25 cellular contexts compared by ENCODE assay signal in genomic region chr20:1588869-1589460, GRCh38. TPM values are rescaled to one million over a fixed set of nuclear protein-coding genes. Genes with fewer than 3 reads are reported as not detected.
A peak's percentile ranks its signal among the peaks of the same experiment; 100 is the strongest.
DNase-seq lines count a peak whose midpoint lies in the region; ATAC-seq lines count a peak whose summit lies in the region.
"Had no signal": no experiment of that assay in that cellular context is flagged by ENCODE, and none has a peak within 500 bp of the region (broad histone marks: within the 10 kb centered on the region; RNA-seq: fewer than 3 reads in every experiment).

No MANE protein-coding gene starts in this region.

- no peak overlapping the region for H2BK5ac ChIP-seq in mesendoderm (ENCODE audit: low read length)

- intact Hi-C loops in sciatic nerve (cut with DNase I), result no loop called here

- peak overlapping the region; percentile 37 for H3K4me3 ChIP-seq in Jurkat, Clone E6-1 (ENCODE audit: low read length)
- H3K4me3 ChIP-seq in mesendoderm (ENCODE audit: low read length), result no peak overlapping the region
- H3K4me3 ChIP-seq in Karpas-422 (ENCODE audit: low read length), result no peak overlapping the region
- H3K4me3 ChIP-seq: dorsolateral prefrontal cortex, GM23248, left ventricle myocardium inferior, prostate gland, tibial artery had no signal

- peak overlapping the region; percentile 71 for H3K27ac Mint-ChIP-seq in activated CD4-positive, alpha-beta memory T cell treated with anti-CD3 and anti-CD28 coated beads, Interleukin-2, amount 10 ng/mL, durations not matched to agents 7 days and 5 days
- H3K27ac Mint-ChIP-seq: activated CD4-positive, alpha-beta T cell treated with anti-CD3 and anti-CD28 coated beads, Interleukin-2, amount 10 ng/mL, durations not matched to agents 24 days and 14 days; CD4-positive, alpha-beta T cell; IgD-negative memory B cell; mesothelial cell of epicardium had no signal

- peaks cover 24% of the 10 kb centered on the region for H3K4me1 Mint-ChIP-seq in activated CD4-positive, alpha-beta memory T cell treated with anti-CD3 and anti-CD28 coated beads, Interleukin-2, amount 10 ng/mL, durations not matched to agents 7 days and 5 days
- H3K4me1 Mint-ChIP-seq: activated CD4-positive, alpha-beta T cell treated with anti-CD3 and anti-CD28 coated beads, Interleukin-2, amount 10 ng/mL, durations not matched to agents 24 days and 14 days; central memory CD8-positive, alpha-beta T cell; mesothelial cell of epicardium had no signal

- no peak overlapping the region for H3K4me3 Mint-ChIP-seq in activated CD4-positive, alpha-beta memory T cell treated with anti-CD3 and anti-CD28 coated beads, Interleukin-2, amount 10 ng/mL, durations not matched to agents 7 days and 5 days
- H3K4me3 Mint-ChIP-seq: activated CD4-positive, alpha-beta T cell treated with anti-CD3 and anti-CD28 coated beads, Interleukin-2, amount 10 ng/mL, durations not matched to agents 24 days and 14 days; CD4-positive, alpha-beta T cell; central memory CD8-positive, alpha-beta T cell; IgD-negative memory B cell; mesothelial cell of epicardium had no signal

- no peaks in the 10 kb centered on the region for H3K9me2 ChIP-seq in Karpas-422 (replicated peaks; ENCODE audit: insufficient read depth, low read length)

- no peak overlapping the region for H3K56ac ChIP-seq in mesendoderm (ENCODE audit: low read length)

- H4K8ac ChIP-seq in mesendoderm (ENCODE audit: low read depth, low read length), result no peak overlapping the region

- no peaks in the 10 kb centered on the region for H3K27me3 Mint-ChIP-seq in activated CD4-positive, alpha-beta memory T cell treated with anti-CD3 and anti-CD28 coated beads, Interleukin-2, amount 10 ng/mL, durations not matched to agents 7 days and 5 days
- H3K27me3 Mint-ChIP-seq: activated CD4-positive, alpha-beta T cell treated with anti-CD3 and anti-CD28 coated beads, Interleukin-2, amount 10 ng/mL, durations not matched to agents 24 days and 14 days; CD4-positive, alpha-beta T cell; central memory CD8-positive, alpha-beta T cell; IgD-negative memory B cell; naive thymus-derived CD4-positive, alpha-beta T cell had no signal

- H3K4me2 ChIP-seq in mesendoderm (ENCODE audit: low read length) (no peak overlapping the region), Karpas-422 (ENCODE audit: low read depth, low read length, poor library complexity, severe bottlenecking) (no peak overlapping the region)

- no peak for ATAC-seq in sciatic nerve
- ATAC-seq: naive thymus-derived CD4-positive, alpha-beta T cell had no signal

- H3K4ac ChIP-seq in mesendoderm (ENCODE audit: low read depth, low read length), result no peak overlapping the region

- no peaks in the 10 kb centered on the region for H3K36me3 Mint-ChIP-seq in activated CD4-positive, alpha-beta memory T cell treated with anti-CD3 and anti-CD28 coated beads, Interleukin-2, amount 10 ng/mL, durations not matched to agents 7 days and 5 days (ENCODE audit: low read depth)
- H3K36me3 Mint-ChIP-seq: IgD-negative memory B cell, mesothelial cell of epicardium had no signal

- H2AK5ac ChIP-seq in mesendoderm (ENCODE audit: low read length), result no peak overlapping the region

- DNase-seq in NCI-H82 (lab: John Stamatoyannopoulos, UW) (peak; percentile 10), NCI-H82 treated with DMSO at 0.1 percent for 48 hours (lab: John Stamatoyannopoulos, UW; ENCODE audit: unreplicated experiment) (no peak), mesendoderm (peak; percentile 16), hypothalamus (lab: John Stamatoyannopoulos, UW) (no peak), sciatic nerve (ENCODE audit: low spot score) (no peak), Karpas-422 (no peak)
- DNase-seq in Jurkat, Clone E6-1 (ENCODE audit: low read depth, low spot score), result peak; percentile 55
- DNase-seq in activated CD4-positive, alpha-beta memory T cell treated with anti-CD3 and anti-CD28 coated beads, Interleukin-2, amount 10 ng/mL, durations not matched to agents 7 days and 5 days, result no peak
- DNase-seq: 8988T; activated CD4-positive, alpha-beta T cell treated with anti-CD3 and anti-CD28 coated beads, Interleukin-2, amount 10 ng/mL, durations not matched to agents 24 days and 14 days; CD4-positive, alpha-beta T cell; dorsolateral prefrontal cortex; GM23248; left ventricle myocardium inferior; NCI-H1417 treated with DMSO at 0.1 percent for 48 hours; NCI-H2081 treated with DMSO at 0.1 percent for 48 hours; NCI-H226; NCI-H69; SW 1271 had no signal

- no peak overlapping the region for H2AFZ ChIP-seq in Karpas-422 (ENCODE audit: low read length)
- H2AFZ ChIP-seq: GM23248 had no signal

- H3K79me1 ChIP-seq in mesendoderm (ENCODE audit: low read length), result no peaks in the 10 kb centered on the region

- H4K5ac ChIP-seq in mesendoderm (ENCODE audit: low read length), result no peak overlapping the region

- H3K79me2 ChIP-seq in mesendoderm (ENCODE audit: control insufficient read depth, insufficient read depth, low read length), result no peaks in the 10 kb centered on the region
- no peaks in the 10 kb centered on the region for H3K79me2 ChIP-seq in Karpas-422 (ENCODE audit: low read length)

- no peak overlapping the region for H3K23ac ChIP-seq in mesendoderm (ENCODE audit: low read length)

- H3K27me3 ChIP-seq in mesendoderm (ENCODE audit: insufficient read depth, low read length, poor library complexity), result no peaks in the 10 kb centered on the region
- no peaks in the 10 kb centered on the region for H3K27me3 ChIP-seq in Karpas-422 (ENCODE audit: low read length)
- H3K27me3 ChIP-seq: dorsolateral prefrontal cortex, tibial artery had no signal

- no peaks in the 10 kb centered on the region for H4K20me1 ChIP-seq in Karpas-422 (ENCODE audit: insufficient read depth, low read depth, low read length)

- no peaks in the 10 kb centered on the region for H3K4me1 ChIP-seq in mesendoderm (ENCODE audit: control insufficient read depth, low read depth, low read length)
- H3K4me1 ChIP-seq in Karpas-422 (ENCODE audit: low read length), result no peaks in the 10 kb centered on the region
- H3K4me1 ChIP-seq: left ventricle myocardium inferior, prostate gland, tibial artery had no signal

- no CpG with 5 or more reads among the region's 7 CpGs for WGBS in mesendoderm (ENCODE audit: extremely low coverage, insufficient coverage, low lambda C conversion rate)

- CTCF ChIA-PET in activated CD4-positive, alpha-beta memory T cell treated with anti-CD3 and anti-CD28 coated beads, Interleukin-2, amount 10 ng/mL, durations not matched to agents 7 days and 5 days (lab: Charles Lee), result no interaction called here

- H3K9me3 Mint-ChIP-seq in activated CD4-positive, alpha-beta memory T cell treated with anti-CD3 and anti-CD28 coated beads, Interleukin-2, amount 10 ng/mL, durations not matched to agents 7 days and 5 days, result no peaks in the 10 kb centered on the region
- H3K9me3 Mint-ChIP-seq: activated CD4-positive, alpha-beta T cell treated with anti-CD3 and anti-CD28 coated beads, Interleukin-2, amount 10 ng/mL, durations not matched to agents 24 days and 14 days; CD4-positive, alpha-beta T cell; central memory CD8-positive, alpha-beta T cell; mesothelial cell of epicardium had no signal

- no peak overlapping the region for H3K27ac ChIP-seq in mesendoderm (ENCODE audit: low read depth, low read length)
- no peak overlapping the region for H3K27ac ChIP-seq in Karpas-422 (ENCODE audit: low read length)
- H3K27ac ChIP-seq: GM23248, left ventricle myocardium inferior, prostate gland, tibial artery had no signal

- no peaks in the 10 kb centered on the region for H3K9me3 ChIP-seq in Karpas-422 (ENCODE audit: low read length)
- H3K9me3 ChIP-seq: left ventricle myocardium inferior, prostate gland, tibial artery had no signal

- no peak overlapping the region for H3K18ac ChIP-seq in mesendoderm (ENCODE audit: low read length)

- no peak overlapping the region for H2BK120ac ChIP-seq in mesendoderm (ENCODE audit: low read depth, low read length)

- H3K36me3 ChIP-seq in mesendoderm (ENCODE audit: control insufficient read depth, insufficient read depth, low read length) (no peaks in the 10 kb centered on the region), Karpas-422 (ENCODE audit: insufficient read depth, low read length) (no peaks in the 10 kb centered on the region)
- H3K36me3 ChIP-seq: left ventricle myocardium inferior, prostate gland, tibial artery had no signal

- no peak overlapping the region for H2BK15ac ChIP-seq in mesendoderm (replicated peaks; ENCODE audit: low read depth)

- no peak overlapping the region for H3K9ac ChIP-seq in mesendoderm (ENCODE audit: low read length)
- H3K9ac ChIP-seq in Karpas-422 (ENCODE audit: low read length), result no peak overlapping the region
- H3K9ac ChIP-seq: GM23248 had no signal

- POLR2A ChIA-PET in activated CD4-positive, alpha-beta memory T cell treated with anti-CD3 and anti-CD28 coated beads, Interleukin-2, amount 10 ng/mL, durations not matched to agents 7 days and 5 days (lab: Charles Lee), result no interaction called here

RNA-seq across cellular contexts. Expression of gene SIRPB1, which starts 30.8 kb away (rescaled TPM):
- polyA plus RNA-seq in Jurkat, Clone E6-1 (2012; ENCODE audit: insufficient read depth, insufficient read length), result 3.8 TPM
- total RNA-seq in activated CD4-positive, alpha-beta memory T cell treated with anti-CD3 and anti-CD28 coated beads, Interleukin-2, amount 10 ng/mL, durations not matched to agents 7 days and 5 days, result 1 to 10 TPM; 5.1 to 7.1 TPM
- polyA plus RNA-seq in mesendoderm (2013, experiment 1 of 2), result 0.08 TPM
- polyA plus RNA-seq in mesendoderm (2013, experiment 2 of 2), result 0.08 TPM
- 6.6 TPM for total RNA-seq in sciatic nerve
- 0.18 and 0.45 TPM in 2 replicates for total RNA-seq in Karpas-422 (2014; rRNA removed; shearing (Covaris generic); ENCODE audit: low replicate concordance)
- polyA plus RNA-seq: GM23248 had no signal

RNA-seq across cellular contexts. Expression of gene SIRPD, which starts 31.5 kb away (rescaled TPM):
- polyA plus RNA-seq in Jurkat, Clone E6-1 (2012; ENCODE audit: insufficient read depth, insufficient read length), result not detected
- total RNA-seq in activated CD4-positive, alpha-beta memory T cell treated with anti-CD3 and anti-CD28 coated beads, Interleukin-2, amount 10 ng/mL, durations not matched to agents 7 days and 5 days, result under 1 TPM in 1 of 2 experiments, not detected in 1; 0.15 TPM
- not detected for polyA plus RNA-seq in mesendoderm (2013, experiment 1 of 2)
- not detected for polyA plus RNA-seq in mesendoderm (2013, experiment 2 of 2)
- not detected for total RNA-seq in sciatic nerve
- not detected in 2 replicates for total RNA-seq in Karpas-422 (2014; rRNA removed; shearing (Covaris generic); ENCODE audit: low replicate concordance)
- total RNA-seq: activated CD4-positive, alpha-beta T cell treated with anti-CD3 and anti-CD28 coated beads, Interleukin-2, amount 10 ng/mL, durations not matched to agents 24 days and 14 days; GM23248; left ventricle myocardium inferior; mesothelial cell of epicardium had no signal
- polyA plus RNA-seq: GM23248; IgD-negative memory B cell; naive thymus-derived CD4-positive, alpha-beta T cell had no signal

Comparison
In these comparisons a context has a peak if more than half of its experiments do, and no peak if none do; other contexts are left out.
1. DNase-seq: peak in NCI-H82 (single experiment), Jurkat, Clone E6-1 (single experiment) and mesendoderm (single experiment); none in NCI-H82 treated with DMSO at 0.1 percent for 48 hours (single experiment), activated CD4-positive, alpha-beta memory T cell treated with anti-CD3 and anti-CD28 coated beads, Interleukin-2, amount 10 ng/mL, durations not matched to agents 7 days and 5 days (single experiment), hypothalamus (0 of 51), sciatic nerve (single experiment) and Karpas-422 (single experiment).